ENCODE assay signal across 23 cellular contexts in the genomic region with DNA sequence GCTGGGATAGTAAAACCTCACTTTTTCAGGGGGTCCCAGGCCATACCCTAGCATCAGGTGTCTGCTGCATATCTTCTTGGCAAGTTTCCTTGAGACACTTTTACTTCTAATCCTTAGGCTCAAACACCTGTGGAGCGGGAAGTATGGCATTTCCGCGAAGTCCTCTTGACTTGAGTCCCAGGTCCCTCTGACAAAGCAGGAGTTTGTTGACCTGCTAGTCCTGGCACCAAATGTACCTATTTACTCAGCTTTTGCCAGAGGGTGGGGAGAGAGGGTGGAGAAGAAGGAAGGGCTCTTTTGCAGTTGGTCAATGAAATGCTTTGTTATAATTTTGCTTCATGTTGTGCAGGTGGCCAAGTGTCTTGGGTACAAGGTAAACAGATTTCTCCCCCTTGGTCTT. TPM values are rescaled to one million over a fixed set of nuclear protein-coding genes. Genes with fewer than 3 reads are reported as not detected.
DNase-seq lines count a peak whose midpoint lies in the region; ATAC-seq and TF ChIP-seq lines count a peak whose summit lies in the region.
"Had no signal": no experiment of that assay in that cellular context is flagged by ENCODE, and none has a peak within 500 bp of the region (broad histone marks: within the 10 kb centered on the region; RNA-seq: fewer than 3 reads in every experiment).

No MANE protein-coding gene starts in this region.

- no peaks in the 10 kb centered on the region for H3K36me3 ChIP-seq in transverse colon
- H3K36me3 ChIP-seq: gastroesophageal sphincter, right atrium auricular region, tibial nerve had no signal

- intact Hi-C loops in transverse colon (cut with DNase I; ENCODE audit: low total_unique reads), result no loop called here

- no peak for TF ChIP-seq POLR2A in transverse colon (IDR thresholded peaks at IDR 0.05)

- H3K27me3 ChIP-seq in transverse colon, result no peaks in the 10 kb centered on the region
- H3K27me3 ChIP-seq: right atrium auricular region had no signal

- in situ Hi-C loops in transverse colon (cut with MboI; ENCODE audit: low pct_ligation_motif_present in 1 of 4, low pct_unique_long_range_greater_than_20kb in 1 of 4, low sequenced_read_pairs in 3 of 4), result loop anchor here (25.0 kb wide), 2 partner anchors 684 to 1109 kb away; no protein-coding TSS in a partner anchor

- ATAC-seq in HG03045 (IDR thresholded peaks at IDR 0.05; ENCODE audit: unreplicated experiment), result no peak
- ATAC-seq: gastroesophageal sphincter had no signal

- H3K4me1 ChIP-seq in transverse colon, result peaks cover 0 to 7% (median 0%) of the 10 kb centered on the region in 4 donors
- H3K4me1 ChIP-seq: Caco-2, gastroesophageal sphincter, right atrium auricular region had no signal

- no peak for TF ChIP-seq EP300 in transverse colon (IDR thresholded peaks at IDR 0.05; ENCODE audit: low read depth)

- H3K27ac ChIP-seq in epithelial cell of prostate, result peak overlapping the region; percentile 2
- peak overlapping the region in 2 of 4 donors; percentile 12 to 43 for H3K27ac ChIP-seq in transverse colon
- H3K27ac ChIP-seq: coronary artery, gastroesophageal sphincter, GM23248, right atrium auricular region, tibial nerve had no signal

- no peak overlapping the region for H3K4me3 ChIP-seq in transverse colon
- H3K4me3 ChIP-seq: coronary artery, gastroesophageal sphincter, GM23248, right atrium auricular region, tibial nerve had no signal

- WGBS in transverse colon (ENCODE audit: low coverage in 1 of 2), 2 donors, result 60 to 61% methylated on average over 3 of the region's 3 CpGs

- DNase-seq in NCI-H510A treated with DMSO at 0.1 percent for 48 hours (lab: John Stamatoyannopoulos, UW) (peak; percentile 51), NCI-H510A (lab: John Stamatoyannopoulos, UW) (no peak), NCI-H146 treated with DMSO at 0.1 percent for 48 hours (lab: John Stamatoyannopoulos, UW; ENCODE audit: unreplicated experiment) (peak; percentile 55), epithelial cell of prostate (ENCODE audit: low read depth, low spot score) (no peak), transverse colon (peak; percentile 53), NCI-H1436 (lab: John Stamatoyannopoulos, UW) (no peak), anterior cingulate cortex (lab: John Stamatoyannopoulos, UW) (no peak)
- DNase-seq: activated CD4-positive, alpha-beta memory T cell treated with anti-CD3 and anti-CD28 coated beads for 36 hours; activated CD4-positive, CD25-positive, alpha-beta regulatory T cell; activated gamma-delta T cell; Caco-2; GM23248; hypothalamus; islet precursor cell; naive B cell; NCI-H1436 treated with DMSO at 0.1 percent for 48 hours; NCI-H524; T-helper 9 cell had no signal

- H3K9me3 ChIP-seq in transverse colon, result no peaks in the 10 kb centered on the region
- H3K9me3 ChIP-seq: Caco-2, gastroesophageal sphincter, right atrium auricular region, tibial nerve had no signal

- no peak for TF ChIP-seq CTCF in transverse colon (IDR thresholded peaks at IDR 0.05)

RNA-seq across cellular contexts. Expression of gene CLIC6, which starts 59.7 kb away (rescaled TPM):
- 1 to 10 TPM in 2 of 4 donors, under 1 TPM in 1, not detected in 1; 0.37 to 4.9 (median 3.7) TPM for total RNA-seq in transverse colon
- total RNA-seq: Caco-2, GM23248 had no signal

Comparison
In these comparisons a context has a peak if more than half of its experiments do, and no peak if none do; other contexts are left out.
1. DNase-seq: peak in NCI-H510A treated with DMSO at 0.1 percent for 48 hours (single experiment), NCI-H146 treated with DMSO at 0.1 percent for 48 hours (single experiment) and transverse colon (single experiment); none in NCI-H510A (single experiment), epithelial cell of prostate (single experiment), NCI-H1436 (single experiment) and anterior cingulate cortex (0 of 58).